ENCODE assay signal across 9 cellular contexts in the genomic region with DNA sequence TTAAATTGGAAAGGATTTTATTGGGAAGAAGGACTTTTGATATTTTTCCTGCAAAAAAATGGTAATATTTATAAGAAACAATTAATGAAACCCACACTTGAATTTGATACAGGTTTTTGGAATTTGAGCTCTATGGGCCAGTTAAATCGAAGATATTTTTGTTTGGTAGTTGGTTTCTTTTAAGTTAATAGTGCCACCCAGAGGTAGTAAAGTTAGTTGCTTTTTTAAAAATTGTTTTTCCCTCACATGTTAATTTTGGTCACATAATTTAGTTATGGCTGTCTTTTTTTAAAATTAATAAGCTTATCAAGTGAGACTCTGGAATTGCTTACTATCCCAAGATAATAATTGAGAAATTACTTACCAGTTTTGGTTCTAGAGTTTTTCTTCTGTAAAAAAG. TPM values are rescaled to one million over a fixed set of nuclear protein-coding genes. Genes with fewer than 3 reads are reported as not detected.
DNase-seq lines count a peak whose midpoint lies in the region; ATAC-seq and TF ChIP-seq lines count a peak whose summit lies in the region.
"Had no signal": no experiment of that assay in that cellular context is flagged by ENCODE, and none has a peak within 500 bp of the region (broad histone marks: within the 10 kb centered on the region; RNA-seq: fewer than 3 reads in every experiment).

No MANE protein-coding gene starts in this region.

- H3K4me3 ChIP-seq in DOHH2 (ENCODE audit: low read length), result no peak overlapping the region

- H3K79me2 ChIP-seq in DOHH2 (ENCODE audit: control insufficient read depth, low read length), result peaks cover 28% of the 10 kb centered on the region

- H3K9me3 Mint-ChIP-seq in nephron, result peaks cover 22% of the 10 kb centered on the region

- no peak overlapping the region for H3K27ac Mint-ChIP-seq in nephron

- no peak overlapping the region for H3K27ac ChIP-seq in DOHH2 (ENCODE audit: low read depth, low read length)

- H3K4me1 ChIP-seq in DOHH2 (ENCODE audit: control insufficient read depth, low read length), result peaks cover 4% of the 10 kb centered on the region

- peaks cover 1% of the 10 kb centered on the region for H3K4me1 Mint-ChIP-seq in nephron

- peaks cover 4% of the 10 kb centered on the region for H3K9me3 ChIP-seq in DOHH2 (ENCODE audit: control insufficient read depth, insufficient read depth, low read length)

- intact Hi-C loops in sciatic nerve (cut with DNase I), result no loop called here

- no peaks in the 10 kb centered on the region for H3F3A ChIP-seq in DOHH2 (ENCODE audit: control insufficient read depth, insufficient read depth)

- no peaks in the 10 kb centered on the region for H3K9me2 ChIP-seq in DOHH2 (replicated peaks; ENCODE audit: control insufficient read depth, low read length)

- H3K27me3 ChIP-seq in DOHH2 (ENCODE audit: control insufficient read depth, low read length), result no peaks in the 10 kb centered on the region

- ATAC-seq in GM19455 (IDR thresholded peaks at IDR 0.05; ENCODE audit: unreplicated experiment) (no peak), sciatic nerve (no peak)

- H3K4me3 Mint-ChIP-seq in nephron, result no peak overlapping the region

- peak; percentile 53 to 80 for DNase-seq in Kasumi-1 (lab: John Stamatoyannopoulos, UW)
- DNase-seq in astrocyte of the hippocampus (ENCODE audit: low read depth, low spot score), result peak; percentile 16
- DNase-seq in stimulated activated CD4-positive, alpha-beta T cell treated with anti-CD3 and anti-CD28 coated beads, Interleukin-4, amount 100 ng/mL, for 4 hours, result no peak
- no peak for DNase-seq in sciatic nerve (ENCODE audit: low spot score)
- DNase-seq in stimulated activated naive CD4-positive, alpha-beta T cell treated with Interleukin-2 at 50 U/mL for 16 hours (lab: John Stamatoyannopoulos, UW), result no peak
- DNase-seq: activated CD4-positive, alpha-beta T cell treated with anti-CD3 and anti-CD28 coated beads for 4 hours had no signal

- H3K4me2 ChIP-seq in DOHH2 (ENCODE audit: low read length), result no peak overlapping the region

- peaks cover 98% of the 10 kb centered on the region for H3K36me3 ChIP-seq in DOHH2 (ENCODE audit: control insufficient read depth, low read length)

- TF ChIP-seq CTCF in DOHH2 (IDR thresholded peaks at IDR 0.05; ENCODE audit: low read depth, low read length, poor library complexity, severe bottlenecking) (peak; percentile 48), nephron (IDR thresholded peaks at IDR 0.05; ENCODE audit: unreplicated experiment in 3 of 3) (peak; percentile 48 to 61 (median 53))

- H4K20me1 ChIP-seq in DOHH2 (ENCODE audit: control insufficient read depth, insufficient read depth, low read depth, low read length), result no peaks in the 10 kb centered on the region

- no peaks in the 10 kb centered on the region for H3K27me3 Mint-ChIP-seq in nephron (ENCODE audit: low read depth)

- H3K36me3 Mint-ChIP-seq in nephron (ENCODE audit: low read depth), result peaks cover 71% of the 10 kb centered on the region

RNA-seq across cellular contexts. Expression of a gene that starts 7.1 kb away (rescaled TPM):
- 9.6 TPM for total RNA-seq in sciatic nerve

Comparison
In these comparisons a context has a peak if more than half of its experiments do, and no peak if none do; other contexts are left out.
1. DNase-seq: peak in Kasumi-1 (2 of 2) and astrocyte of the hippocampus (single experiment); none in stimulated activated CD4-positive, alpha-beta T cell treated with anti-CD3 and anti-CD28 coated beads, Interleukin-4, amount 100 ng/mL, for 4 hours (0 of 2), sciatic nerve (single experiment) and stimulated activated naive CD4-positive, alpha-beta T cell treated with Interleukin-2 at 50 U/mL for 16 hours (single experiment).